Comparison of ENCODE assay signal across 8 cellular contexts in the genomic region with DNA sequence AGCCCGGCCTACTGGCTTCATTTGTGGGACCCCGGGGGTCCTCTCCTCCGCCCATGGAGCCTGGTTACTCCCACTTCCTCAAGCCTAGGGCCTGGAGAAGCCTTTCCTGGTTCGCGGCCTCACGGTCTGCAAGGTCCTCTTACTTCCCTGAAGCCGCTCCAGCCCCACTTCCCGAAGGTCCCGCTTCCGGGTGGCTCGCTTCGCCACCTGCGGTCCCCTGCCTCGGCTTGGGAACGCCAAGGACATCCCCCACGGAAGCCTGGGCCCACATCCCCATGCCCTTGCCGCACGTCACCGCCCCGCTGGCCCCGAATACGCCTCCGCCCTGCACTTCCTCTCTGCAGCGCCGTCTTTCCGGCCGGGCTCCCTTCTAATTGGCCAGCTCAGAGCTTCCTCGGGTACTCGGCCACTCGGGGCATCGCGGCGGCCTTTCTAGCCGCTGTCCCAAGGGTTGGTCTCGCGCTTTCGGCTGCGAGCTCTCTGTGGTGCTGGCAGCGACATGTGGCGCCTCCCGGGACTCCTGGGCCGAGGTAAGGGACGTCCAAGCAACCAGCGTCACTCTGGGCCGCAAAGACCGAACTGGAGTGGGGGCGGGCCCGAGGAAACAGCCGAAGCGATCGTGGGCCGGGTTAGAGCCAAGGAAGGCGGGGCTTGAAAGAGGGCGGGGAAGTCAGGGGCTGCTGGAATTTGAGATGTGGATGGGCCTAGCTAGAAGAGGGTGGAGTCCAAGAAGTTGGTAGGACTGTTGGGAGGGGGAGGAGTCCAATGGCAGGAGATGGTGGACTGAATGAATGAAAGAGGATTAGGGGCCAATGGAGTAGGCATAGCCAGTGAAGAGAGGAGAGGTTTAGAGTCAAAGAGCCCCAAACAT. TPM values are rescaled to one million over a fixed set of nuclear protein-coding genes. Genes with fewer than 3 reads are reported as not detected.
DNase-seq lines count a peak whose midpoint lies in the region; ATAC-seq and TF ChIP-seq lines count a peak whose summit lies in the region.

A gene with protein sequence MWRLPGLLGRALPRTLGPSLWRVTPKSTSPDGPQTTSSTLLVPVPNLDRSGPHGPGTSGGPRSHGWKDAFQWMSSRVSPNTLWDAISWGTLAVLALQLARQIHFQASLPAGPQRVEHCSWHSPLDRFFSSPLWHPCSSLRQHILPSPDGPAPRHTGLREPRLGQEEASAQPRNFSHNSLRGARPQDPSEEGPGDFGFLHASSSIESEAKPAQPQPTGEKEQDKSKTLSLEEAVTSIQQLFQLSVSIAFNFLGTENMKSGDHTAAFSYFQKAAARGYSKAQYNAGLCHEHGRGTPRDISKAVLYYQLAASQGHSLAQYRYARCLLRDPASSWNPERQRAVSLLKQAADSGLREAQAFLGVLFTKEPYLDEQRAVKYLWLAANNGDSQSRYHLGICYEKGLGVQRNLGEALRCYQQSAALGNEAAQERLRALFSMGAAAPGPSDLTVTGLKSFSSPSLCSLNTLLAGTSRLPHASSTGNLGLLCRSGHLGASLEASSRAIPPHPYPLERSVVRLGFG (plus strand): TSS at position 429 of the 871 bp plus-strand sequence. CDS start 71 bp downstream, at position 500.

- peak within 1 kb of the TSS; percentile 85 for H3K4me3 Mint-ChIP-seq in nephron progenitor cell
- peak within 1 kb of the TSS; percentile 85 to 89 for H3K4me3 Mint-ChIP-seq in stimulated activated naive CD8-positive, alpha-beta T cell treated with anti-CD3 and anti-CD28 coated beads, Interleukin-15, amount 100 ng/mL, for 72 hours

- peaks cover 35% of the 10 kb centered on the region for H3K36me3 Mint-ChIP-seq in nephron progenitor cell (ENCODE audit: low read depth)

- peak; percentile 94 for DNase-seq in EL
- DNase-seq in GOT3 (lab: John Stamatoyannopoulos, UW), result peak; percentile 96
- peak; percentile 87 for DNase-seq in LNCaP clone FGC (ENCODE audit: low read depth)
- DNase-seq in SHP77 treated with DMSO at 0.1 percent for 48 hours (lab: John Stamatoyannopoulos, UW), result peak; percentile 90
- DNase-seq in activated effector memory CD4-positive, alpha-beta T cell treated with anti-CD3 and anti-CD28 coated beads, Interleukin-2, amount 50 U/mL, for 16 hours, result peak; percentile 98
- DNase-seq in fibroblast of the aortic adventitia (ENCODE audit: low read depth), result peak; percentile 92
- DNase-seq in nephron progenitor cell, result peak; percentile 90
- peak; percentile 86 to 92 for DNase-seq in stimulated activated naive CD8-positive, alpha-beta T cell treated with anti-CD3 and anti-CD28 coated beads, Interleukin-15, amount 100 ng/mL, for 72 hours

- TF ChIP-seq CTCF in LNCaP clone FGC (IDR thresholded peaks at IDR 0.05; ENCODE audit: control insufficient read depth, extremely low read depth, insufficient read depth) (no peak), fibroblast of the aortic adventitia (IDR thresholded peaks at IDR 0.05; ENCODE audit: insufficient read depth, low read length) (no peak), nephron progenitor cell (IDR thresholded peaks at IDR 0.05) (no peak)

- peaks cover 4% of the 10 kb centered on the region for H3K27me3 Mint-ChIP-seq in nephron progenitor cell (ENCODE audit: low read depth, poor library complexity)
- H3K27me3 Mint-ChIP-seq in stimulated activated naive CD8-positive, alpha-beta T cell treated with anti-CD3 and anti-CD28 coated beads, Interleukin-15, amount 100 ng/mL, for 72 hours, result no peaks in the 10 kb centered on the region

- H3K27ac Mint-ChIP-seq in nephron progenitor cell, result peak within 1 kb of the TSS; percentile 99
- H3K27ac Mint-ChIP-seq in stimulated activated naive CD8-positive, alpha-beta T cell treated with anti-CD3 and anti-CD28 coated beads, Interleukin-15, amount 100 ng/mL, for 72 hours, result peak within 1 kb of the TSS; percentile 88 to 97

- no peaks in the 10 kb centered on the region for H3K9me3 Mint-ChIP-seq in nephron progenitor cell
- no peaks in the 10 kb centered on the region for H3K9me3 Mint-ChIP-seq in stimulated activated naive CD8-positive, alpha-beta T cell treated with anti-CD3 and anti-CD28 coated beads, Interleukin-15, amount 100 ng/mL, for 72 hours

- ATAC-seq in stimulated activated naive CD8-positive, alpha-beta T cell treated with anti-CD3 and anti-CD28 coated beads, Interleukin-15, amount 100 ng/mL, for 72 hours, result peak; percentile 98

- peak within 1 kb of the TSS; percentile 71 for H3K4me3 ChIP-seq in LNCaP clone FGC (ENCODE audit: low read depth, low read length)
- H3K4me3 ChIP-seq in fibroblast of the aortic adventitia (ENCODE audit: low read depth, low read length), result peak within 1 kb of the TSS; percentile 83

- H3K4me1 Mint-ChIP-seq in nephron progenitor cell, result peaks cover 23% of the 10 kb centered on the region
- peaks cover 34% of the 10 kb centered on the region for H3K4me1 Mint-ChIP-seq in stimulated activated naive CD8-positive, alpha-beta T cell treated with anti-CD3 and anti-CD28 coated beads, Interleukin-15, amount 100 ng/mL, for 72 hours

RNA-seq across cellular contexts. Expression of the gene that starts here (rescaled TPM):
- total RNA-seq in fibroblast of the aortic adventitia (ENCODE audit: low replicate concordance), result 50.9 and 59.0 TPM in 2 replicates

Comparison
In these comparisons a context has a peak if more than half of its experiments do, and no peak if none do; other contexts are left out.
1. Peak in every context shown above with its lines: DNase-seq, ATAC-seq and H3K4me3 ChIP-seq.